ENCODE assay signal across 16 cellular contexts in genomic region chr2:10978112-10978670, GRCh38.
"Had no signal": no experiment of that assay in that cellular context is flagged by ENCODE, and none has a peak within 500 bp of the region (broad histone marks: within the 10 kb centered on the region; RNA-seq: fewer than 3 reads in every experiment).

No MANE protein-coding gene starts in this region.

- H3K4me1 ChIP-seq: gastrocnemius medialis, prostate gland, right lobe of liver, thyroid gland had no signal

- H3K9me3 ChIP-seq: gastrocnemius medialis, prostate gland, right lobe of liver, thyroid gland had no signal

- H3K4me3 Mint-ChIP-seq: activated CD4-positive, alpha-beta T cell treated with anti-CD3 and anti-CD28 coated beads, Interleukin-2, amount 10 ng/mL, durations not matched to agents 24 days and 14 days; activated naive CD8-positive, alpha-beta T cell treated with anti-CD3 and anti-CD28 coated beads, Interleukin-2, amount 10 ng/mL, durations not matched to agents 7 days and 5 days; endodermal cell; naive B cell; T-helper 17 cell had no signal

- H3K27me3 ChIP-seq: right lobe of liver, thyroid gland had no signal

- H3K4me1 Mint-ChIP-seq: activated CD4-positive, alpha-beta T cell treated with anti-CD3 and anti-CD28 coated beads, Interleukin-2, amount 10 ng/mL, durations not matched to agents 24 days and 14 days had no signal

- H3K36me3 ChIP-seq: gastrocnemius medialis, prostate gland, right lobe of liver, thyroid gland had no signal

- H3K36me3 Mint-ChIP-seq: activated naive CD8-positive, alpha-beta T cell treated with anti-CD3 and anti-CD28 coated beads, Interleukin-2, amount 10 ng/mL, durations not matched to agents 7 days and 5 days; naive B cell had no signal

- ATAC-seq: gastrocnemius medialis, right lobe of liver, T-helper 17 cell had no signal

- DNase-seq: activated CD4-positive, alpha-beta T cell treated with anti-CD3 and anti-CD28 coated beads, Interleukin-2, amount 10 ng/mL, durations not matched to agents 24 days and 14 days; activated CD8-positive, alpha-beta memory T cell treated with anti-CD3 and anti-CD28 coated beads, Interleukin-2, amount 50 U/mL, for 48 hours; activated naive CD4-positive, alpha-beta T cell; activated naive CD8-positive, alpha-beta T cell treated with anti-CD3 and anti-CD28 coated beads, Interleukin-2, amount 10 ng/mL, durations not matched to agents 7 days and 5 days; endodermal cell; gastrocnemius medialis; midbrain; naive B cell; occipital lobe; SIG-M5; stimulated activated CD4-positive, alpha-beta T cell treated with anti-CD3 and anti-CD28 coated beads, Interleukin-12 subunit alpha, Interleukin-12 subunit beta, amount 100 ng/mL, for 4 hours; stimulated activated CD4-positive, alpha-beta T cell treated with anti-CD3 and anti-CD28 coated beads, Interleukin-2, amount 100 ng/mL, for 24 hours; T-helper 17 cell; thyroid gland had no signal

- H3K4me3 ChIP-seq: prostate gland, right lobe of liver, thyroid gland had no signal

- H3K27ac Mint-ChIP-seq: activated CD4-positive, alpha-beta T cell treated with anti-CD3 and anti-CD28 coated beads, Interleukin-2, amount 10 ng/mL, durations not matched to agents 24 days and 14 days; activated naive CD8-positive, alpha-beta T cell treated with anti-CD3 and anti-CD28 coated beads, Interleukin-2, amount 10 ng/mL, durations not matched to agents 7 days and 5 days; endodermal cell; naive B cell; T-helper 17 cell had no signal

- H3K27ac ChIP-seq: gastrocnemius medialis, prostate gland, right lobe of liver, thyroid gland had no signal

- H3K9me3 Mint-ChIP-seq: activated CD4-positive, alpha-beta T cell treated with anti-CD3 and anti-CD28 coated beads, Interleukin-2, amount 10 ng/mL, durations not matched to agents 24 days and 14 days; activated naive CD8-positive, alpha-beta T cell treated with anti-CD3 and anti-CD28 coated beads, Interleukin-2, amount 10 ng/mL, durations not matched to agents 7 days and 5 days had no signal
